24 cellular contexts compared by ENCODE assay signal in genomic region chr1:20429296-20429695, GRCh38. TPM values are rescaled to one million over a fixed set of nuclear protein-coding genes. Genes with fewer than 3 reads are reported as not detected.
DNase-seq lines count a peak whose midpoint lies in the region; ATAC-seq and TF ChIP-seq lines count a peak whose summit lies in the region.
"Had no signal": no experiment of that assay in that cellular context is flagged by ENCODE, and none has a peak within 500 bp of the region (broad histone marks: within the 10 kb centered on the region; RNA-seq: fewer than 3 reads in every experiment).

No MANE protein-coding gene starts in this region.

- H3K4me3 Mint-ChIP-seq in activated CD4-positive, alpha-beta T cell treated with anti-CD3 and anti-CD28 coated beads, Interleukin-2, amount 10 ng/mL, durations not matched to agents 24 days and 14 days: no peak overlapping the region
- H3K4me3 Mint-ChIP-seq in stimulated activated effector memory CD8-positive, alpha-beta T cell treated with anti-CD3 and anti-CD28 coated beads, Interleukin-12 subunit alpha, Interleukin-12 subunit beta, amount 100 ng/mL, for 72 hours: no peak overlapping the region
- H3K4me3 Mint-ChIP-seq: activated CD8-positive, alpha-beta T cell treated with anti-CD3 and anti-CD28 coated beads, Interleukin-2, amount 10 ng/mL, durations not matched to agents 7 days and 5 days; activated naive CD4-positive, alpha-beta T cell treated with anti-CD3 and anti-CD28 coated beads for 36 hours; T-helper 2 cell treated with Interferon-gamma antibody and Interleukin-4, amounts not matched to agents 5 μg/mL and 100 μg/mL, for 36 hours had no signal

- DNase-seq in activated CD4-positive, alpha-beta T cell treated with anti-CD3 and anti-CD28 coated beads, Interleukin-2, amount 10 ng/mL, durations not matched to agents 24 days and 14 days: no peak
- no peak for DNase-seq in activated CD4-positive, alpha-beta T cell treated with anti-CD3 and anti-CD28 coated beads, Interleukin-2, amount 50 U/mL, for 48 hours
- DNase-seq in cardiac fibroblast (ENCODE audit: low read depth in 2 of 2) (peak; percentile 25 to 32), fibroblast of villous mesenchyme (ENCODE audit: low read depth) (peak; percentile 7), SIG-M5 treated with dmso at 0.1 percent for 504 hours (lab: John Stamatoyannopoulos, UW; ENCODE audit: unreplicated experiment) (no peak)
- DNase-seq in stimulated activated effector memory CD8-positive, alpha-beta T cell treated with anti-CD3 and anti-CD28 coated beads, Interleukin-12 subunit alpha, Interleukin-12 subunit beta, amount 100 ng/mL, for 72 hours (ENCODE audit: low spot score in 2 of 2): no peak
- DNase-seq: activated CD4-positive, alpha-beta T cell treated with anti-CD3 and anti-CD28 coated beads for 1 hour; activated CD8-positive, alpha-beta T cell treated with anti-CD3 and anti-CD28 coated beads, Interleukin-2, amount 10 ng/mL, durations not matched to agents 7 days and 5 days; activated naive CD4-positive, alpha-beta T cell treated with anti-CD3 and anti-CD28 coated beads for 36 hours; body of pancreas; COR-L47; DMS53; NCI-H1048; NCI-H446; NCI-H748 treated with DMSO at 0.1 percent for 48 hours; SIG-M5; stimulated activated CD4-positive, alpha-beta T cell treated with anti-CD3 and anti-CD28 coated beads, Interleukin-12 subunit alpha, Interleukin-12 subunit beta, amount 100 ng/mL, for 4 hours; stimulated activated CD4-positive, alpha-beta T cell treated with anti-CD3 and anti-CD28 coated beads, Interleukin-2, amount 100 ng/mL, for 48 hours; trophoblast cell had no signal

- H3K36me3 Mint-ChIP-seq in activated CD4-positive, alpha-beta T cell treated with anti-CD3 and anti-CD28 coated beads, Interleukin-2, amount 10 ng/mL, durations not matched to agents 24 days and 14 days (ENCODE audit: low read depth): no peaks in the 10 kb centered on the region
- H3K36me3 Mint-ChIP-seq in stimulated activated effector memory CD8-positive, alpha-beta T cell treated with anti-CD3 and anti-CD28 coated beads, Interleukin-12 subunit alpha, Interleukin-12 subunit beta, amount 100 ng/mL, for 72 hours: no peaks in the 10 kb centered on the region

- peak; percentile 19 for ATAC-seq in stimulated activated effector memory CD8-positive, alpha-beta T cell treated with anti-CD3 and anti-CD28 coated beads, Interleukin-12 subunit alpha, Interleukin-12 subunit beta, amount 100 ng/mL, for 72 hours
- no peak for ATAC-seq in GM19452 (IDR thresholded peaks at IDR 0.05; ENCODE audit: unreplicated experiment)
- no peak for ATAC-seq in GM18498 (IDR thresholded peaks at IDR 0.05; ENCODE audit: unreplicated experiment)
- ATAC-seq: activated CD8-positive, alpha-beta T cell treated with anti-CD3 and anti-CD28 coated beads, Interleukin-2, amount 10 ng/mL, durations not matched to agents 7 days and 5 days; body of pancreas had no signal

- peak overlapping the region; percentile 52 for H3K27ac Mint-ChIP-seq in activated CD4-positive, alpha-beta T cell treated with anti-CD3 and anti-CD28 coated beads, Interleukin-2, amount 10 ng/mL, durations not matched to agents 24 days and 14 days
- H3K27ac Mint-ChIP-seq in stimulated activated effector memory CD8-positive, alpha-beta T cell treated with anti-CD3 and anti-CD28 coated beads, Interleukin-12 subunit alpha, Interleukin-12 subunit beta, amount 100 ng/mL, for 72 hours: no peak overlapping the region
- H3K27ac Mint-ChIP-seq: activated CD8-positive, alpha-beta T cell treated with anti-CD3 and anti-CD28 coated beads, Interleukin-2, amount 10 ng/mL, durations not matched to agents 7 days and 5 days; activated naive CD4-positive, alpha-beta T cell treated with anti-CD3 and anti-CD28 coated beads for 36 hours; T-helper 2 cell treated with Interferon-gamma antibody and Interleukin-4, amounts not matched to agents 5 μg/mL and 100 μg/mL, for 36 hours had no signal

- peaks cover 6% of the 10 kb centered on the region for H3K9me3 Mint-ChIP-seq in activated CD4-positive, alpha-beta T cell treated with anti-CD3 and anti-CD28 coated beads, Interleukin-2, amount 10 ng/mL, durations not matched to agents 24 days and 14 days
- no peaks in the 10 kb centered on the region for H3K9me3 Mint-ChIP-seq in stimulated activated effector memory CD8-positive, alpha-beta T cell treated with anti-CD3 and anti-CD28 coated beads, Interleukin-12 subunit alpha, Interleukin-12 subunit beta, amount 100 ng/mL, for 72 hours
- H3K9me3 Mint-ChIP-seq: T-helper 2 cell treated with Interferon-gamma antibody and Interleukin-4, amounts not matched to agents 5 μg/mL and 100 μg/mL, for 36 hours had no signal

- H3K4me3 ChIP-seq in cardiac fibroblast (replicated peaks in 1 of 2; ENCODE audit: low read depth in 2 of 2, low read length in 2 of 2) (no peak overlapping the region), fibroblast of villous mesenchyme (ENCODE audit: low read depth, low read length) (no peak overlapping the region)
- H3K4me3 ChIP-seq: body of pancreas, coronary artery, Peyer's patch had no signal

- intact Hi-C loops in activated CD4-positive, alpha-beta T cell treated with anti-CD3 and anti-CD28 coated beads, Interleukin-2, amount 10 ng/mL, durations not matched to agents 24 days and 14 days (cut with micrococcal nuclease): loop anchor here (5.0 kb wide), 2 partner anchors 72 to 217 kb away; no protein-coding TSS in a partner anchor

- H3K27me3 Mint-ChIP-seq in activated CD4-positive, alpha-beta T cell treated with anti-CD3 and anti-CD28 coated beads, Interleukin-2, amount 10 ng/mL, durations not matched to agents 24 days and 14 days: peaks cover 25% of the 10 kb centered on the region

- H3K4me1 Mint-ChIP-seq in activated CD4-positive, alpha-beta T cell treated with anti-CD3 and anti-CD28 coated beads, Interleukin-2, amount 10 ng/mL, durations not matched to agents 24 days and 14 days: peaks cover 4% of the 10 kb centered on the region
- H3K4me1 Mint-ChIP-seq in stimulated activated effector memory CD8-positive, alpha-beta T cell treated with anti-CD3 and anti-CD28 coated beads, Interleukin-12 subunit alpha, Interleukin-12 subunit beta, amount 100 ng/mL, for 72 hours: no peaks in the 10 kb centered on the region

- no peak for TF ChIP-seq CTCF in cardiac fibroblast (IDR thresholded peaks at IDR 0.05; ENCODE audit: low read depth, low read length)
- no peak for TF ChIP-seq CTCF in fibroblast of villous mesenchyme (IDR thresholded peaks at IDR 0.05; ENCODE audit: insufficient read depth, low read depth, low read length)

RNA-seq across cellular contexts. Expression of gene CAMK2N1, which starts 56.7 kb away (rescaled TPM):
- total RNA-seq in activated CD4-positive, alpha-beta T cell treated with anti-CD3 and anti-CD28 coated beads, Interleukin-2, amount 10 ng/mL, durations not matched to agents 24 days and 14 days: 1.3 and 1.8 TPM in 2 replicates
- total RNA-seq in fibroblast of villous mesenchyme: 8.4 and 9.5 TPM in 2 replicates

Comparison
In these comparisons a context has a peak if more than half of its experiments do, and no peak if none do; other contexts are left out.
1. DNase-seq: peak in cardiac fibroblast (2 of 2) and fibroblast of villous mesenchyme (single experiment); none in activated CD4-positive, alpha-beta T cell treated with anti-CD3 and anti-CD28 coated beads, Interleukin-2, amount 10 ng/mL, durations not matched to agents 24 days and 14 days (single experiment), activated CD4-positive, alpha-beta T cell treated with anti-CD3 and anti-CD28 coated beads, Interleukin-2, amount 50 U/mL, for 48 hours (0 of 2), stimulated activated effector memory CD8-positive, alpha-beta T cell treated with anti-CD3 and anti-CD28 coated beads, Interleukin-12 subunit alpha, Interleukin-12 subunit beta, amount 100 ng/mL, for 72 hours (0 of 2) and SIG-M5 treated with dmso at 0.1 percent for 504 hours (single experiment).